21 cellular contexts compared by ENCODE assay signal in the genomic region with DNA sequence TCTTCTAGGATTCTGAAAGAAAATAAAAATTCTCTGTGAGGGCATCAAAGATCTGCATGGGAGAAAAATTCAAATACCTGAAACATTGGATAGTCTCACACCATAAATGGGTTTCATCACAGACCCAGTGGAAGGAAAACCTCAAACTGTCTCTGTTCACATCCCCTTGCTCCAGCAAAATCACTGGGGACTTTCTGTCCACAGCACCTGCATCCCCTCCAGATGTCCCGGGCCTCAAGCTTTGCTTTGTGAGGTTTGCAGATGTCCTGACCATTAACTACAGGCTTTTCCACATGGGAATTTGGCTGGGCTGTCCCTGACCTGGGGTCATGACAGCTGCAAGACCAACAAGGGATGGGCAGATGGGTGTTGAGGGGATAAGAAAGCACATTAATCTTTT.
"Had no signal": no experiment of that assay in that cellular context is flagged by ENCODE, and none has a peak within 500 bp of the region (broad histone marks: within the 10 kb centered on the region; RNA-seq: fewer than 3 reads in every experiment).

No MANE protein-coding gene starts in this region.

- H3K27ac Mint-ChIP-seq: effector memory CD8-positive, alpha-beta T cell; natural killer cell treated with Interleukin-12 subunit alpha and Interleukin-12 subunit beta and Interleukin-15 and Interleukin-18, amount 100 ng/mL, for 72 hours; stimulated activated effector memory CD8-positive, alpha-beta T cell treated with anti-CD3 and anti-CD28 coated beads, Interleukin-12 subunit alpha, Interleukin-12 subunit beta, amount 100 ng/mL, for 72 hours had no signal

- ATAC-seq: effector memory CD8-positive, alpha-beta T cell; left ventricle myocardium superior; lower lobe of right lung; natural killer cell treated with Interleukin-12 subunit alpha and Interleukin-12 subunit beta and Interleukin-15 and Interleukin-18, amount 100 ng/mL, for 72 hours; pancreas; right lobe of liver; stimulated activated effector memory CD8-positive, alpha-beta T cell treated with anti-CD3 and anti-CD28 coated beads, Interleukin-12 subunit alpha, Interleukin-12 subunit beta, amount 100 ng/mL, for 72 hours had no signal

- H3K4me3 Mint-ChIP-seq: effector memory CD8-positive, alpha-beta T cell; naive B cell; natural killer cell treated with Interleukin-12 subunit alpha and Interleukin-12 subunit beta and Interleukin-15 and Interleukin-18, amount 100 ng/mL, for 72 hours; neural crest cell; stimulated activated effector memory CD8-positive, alpha-beta T cell treated with anti-CD3 and anti-CD28 coated beads, Interleukin-12 subunit alpha, Interleukin-12 subunit beta, amount 100 ng/mL, for 72 hours had no signal

- H3K27ac ChIP-seq: lower lobe of right lung, neutrophil, pancreas, right lobe of liver, stomach, thyroid gland, vagina had no signal

- DNase-seq: cortex of kidney; effector memory CD8-positive, alpha-beta T cell; erythroblast; head of caudate nucleus; left ventricle myocardium superior; lower lobe of right lung; naive B cell; pancreas; retina; right lobe of liver; stimulated activated CD4-positive, alpha-beta T cell treated with anti-CD3 and anti-CD28 coated beads, Interleukin-2, amount 100 ng/mL, for 24 hours; stimulated activated CD4-positive, alpha-beta T cell treated with anti-CD3 and anti-CD28 coated beads, Interleukin-4, amount 100 ng/mL, for 24 hours; stimulated activated naive CD4-positive, alpha-beta T cell treated with Interleukin-2 at 50 U/mL for 16 hours; stomach; thyroid gland; trophoblast cell had no signal

- H3K4me1 Mint-ChIP-seq: stimulated activated effector memory CD8-positive, alpha-beta T cell treated with anti-CD3 and anti-CD28 coated beads, Interleukin-12 subunit alpha, Interleukin-12 subunit beta, amount 100 ng/mL, for 72 hours had no signal

- H3K9me3 ChIP-seq: lower lobe of right lung, neutrophil, pancreas, right lobe of liver, stomach, thyroid gland, vagina had no signal

- H3K4me3 ChIP-seq: lower lobe of right lung, pancreas, right lobe of liver, stomach, thyroid gland, vagina had no signal

- H3K27me3 Mint-ChIP-seq: effector memory CD8-positive, alpha-beta T cell; naive B cell; natural killer cell treated with Interleukin-12 subunit alpha and Interleukin-12 subunit beta and Interleukin-15 and Interleukin-18, amount 100 ng/mL, for 72 hours had no signal

- H3K36me3 ChIP-seq: lower lobe of right lung, neutrophil, pancreas, right lobe of liver, stomach, thyroid gland, vagina had no signal

- H3K27me3 ChIP-seq: neutrophil, pancreas, right lobe of liver, stomach, thyroid gland, vagina had no signal

- H3K4me1 ChIP-seq: lower lobe of right lung, right lobe of liver, stomach, thyroid gland, vagina had no signal

- H3K36me3 Mint-ChIP-seq: naive B cell; natural killer cell treated with Interleukin-12 subunit alpha and Interleukin-12 subunit beta and Interleukin-15 and Interleukin-18, amount 100 ng/mL, for 72 hours; stimulated activated effector memory CD8-positive, alpha-beta T cell treated with anti-CD3 and anti-CD28 coated beads, Interleukin-12 subunit alpha, Interleukin-12 subunit beta, amount 100 ng/mL, for 72 hours had no signal
